9 cellular contexts compared by ENCODE assay signal in genomic region chr15:80660114-80660513, GRCh38. TPM values are rescaled to one million over a fixed set of nuclear protein-coding genes. Genes with fewer than 3 reads are reported as not detected.
DNase-seq lines count a peak whose midpoint lies in the region; ATAC-seq and TF ChIP-seq lines count a peak whose summit lies in the region.
"Had no signal": no experiment of that assay in that cellular context is flagged by ENCODE, and none has a peak within 500 bp of the region (broad histone marks: within the 10 kb centered on the region; RNA-seq: fewer than 3 reads in every experiment).

No MANE protein-coding gene starts in this region.

- peaks cover 11% of the 10 kb centered on the region for H3K27me3 Mint-ChIP-seq in osteocyte (ENCODE audit: unreplicated experiment)
- H3K27me3 Mint-ChIP-seq in activated T-cell treated with anti-CD3 and anti-CD28 coated beads, Interleukin-2, amount 50 U/mL, for 4 hours (ENCODE audit: low read depth): peaks cover 12% of the 10 kb centered on the region
- H3K27me3 Mint-ChIP-seq in activated naive CD8-positive, alpha-beta T cell treated with anti-CD3 and anti-CD28 coated beads for 36 hours: peaks cover 25% of the 10 kb centered on the region

- H3K9me3 Mint-ChIP-seq in osteocyte (ENCODE audit: unreplicated experiment): no peaks in the 10 kb centered on the region
- H3K9me3 Mint-ChIP-seq in activated T-cell treated with anti-CD3 and anti-CD28 coated beads, Interleukin-2, amount 50 U/mL, for 4 hours: no peaks in the 10 kb centered on the region
- peaks cover 5% of the 10 kb centered on the region for H3K9me3 Mint-ChIP-seq in activated naive CD8-positive, alpha-beta T cell treated with anti-CD3 and anti-CD28 coated beads for 36 hours

- H3K4me1 Mint-ChIP-seq in osteocyte (ENCODE audit: unreplicated experiment): no peaks in the 10 kb centered on the region
- no peaks in the 10 kb centered on the region for H3K4me1 Mint-ChIP-seq in activated T-cell treated with anti-CD3 and anti-CD28 coated beads, Interleukin-2, amount 50 U/mL, for 4 hours (ENCODE audit: low read depth)
- no peaks in the 10 kb centered on the region for H3K4me1 Mint-ChIP-seq in activated naive CD8-positive, alpha-beta T cell treated with anti-CD3 and anti-CD28 coated beads for 36 hours

- DNase-seq in EL: peak; percentile 34
- peak; percentile 52 for DNase-seq in NCI-H748 (lab: John Stamatoyannopoulos, UW; ENCODE audit: unreplicated experiment)
- peak; percentile 8 for DNase-seq in fibroblast of gingiva (ENCODE audit: low read depth)
- DNase-seq in osteocyte (ENCODE audit: extremely low spot score, unreplicated experiment): no peak
- DNase-seq in activated T-cell treated with anti-CD3 and anti-CD28 coated beads, Interleukin-2, amount 50 U/mL, for 4 hours: no peak
- DNase-seq in T1000 (lab: John Stamatoyannopoulos, UW): no peak
- DNase-seq in activated CD4-positive, CD25-positive, alpha-beta regulatory T cell (lab: John Stamatoyannopoulos, UW): no peak
- DNase-seq in activated naive CD8-positive, alpha-beta T cell treated with anti-CD3 and anti-CD28 coated beads for 36 hours: no peak
- DNase-seq: stimulated activated CD4-positive, alpha-beta T cell treated with anti-CD3 and anti-CD28 coated beads, Interleukin-15, amount 100 ng/mL, for 24 hours had no signal

- no peaks in the 10 kb centered on the region for H3K36me3 Mint-ChIP-seq in osteocyte (ENCODE audit: unreplicated experiment)
- no peaks in the 10 kb centered on the region for H3K36me3 Mint-ChIP-seq in activated T-cell treated with anti-CD3 and anti-CD28 coated beads, Interleukin-2, amount 50 U/mL, for 4 hours (ENCODE audit: insufficient read depth)
- no peaks in the 10 kb centered on the region for H3K36me3 Mint-ChIP-seq in activated naive CD8-positive, alpha-beta T cell treated with anti-CD3 and anti-CD28 coated beads for 36 hours

- peak; percentile 57 for TF ChIP-seq CTCF in osteocyte (IDR thresholded peaks at IDR 0.05)

- no peak for ATAC-seq in activated T-cell treated with anti-CD3 and anti-CD28 coated beads, Interleukin-2, amount 50 U/mL, for 4 hours

- no peak overlapping the region for H3K4me3 Mint-ChIP-seq in osteocyte (ENCODE audit: unreplicated experiment)
- no peak overlapping the region for H3K4me3 Mint-ChIP-seq in activated T-cell treated with anti-CD3 and anti-CD28 coated beads, Interleukin-2, amount 50 U/mL, for 4 hours
- H3K4me3 Mint-ChIP-seq in activated naive CD8-positive, alpha-beta T cell treated with anti-CD3 and anti-CD28 coated beads for 36 hours: no peak overlapping the region

- no peak overlapping the region for H3K27ac Mint-ChIP-seq in osteocyte (ENCODE audit: unreplicated experiment)
- no peak overlapping the region for H3K27ac Mint-ChIP-seq in activated naive CD8-positive, alpha-beta T cell treated with anti-CD3 and anti-CD28 coated beads for 36 hours

RNA-seq across cellular contexts. Expression of gene ABHD17C, which starts 35.0 kb away (rescaled TPM):
- total RNA-seq in osteocyte: 14.4 and 17.7 TPM in 2 replicates
- 1 to 10 TPM; 5.3 to 7.2 (median 5.8) TPM for total RNA-seq in activated T-cell treated with anti-CD3 and anti-CD28 coated beads, Interleukin-2, amount 50 U/mL, for 4 hours
- total RNA-seq in activated naive CD8-positive, alpha-beta T cell treated with anti-CD3 and anti-CD28 coated beads for 36 hours: 1 to 10 TPM; 6.0 to 6.9 TPM

Comparison
In these comparisons a context has a peak if more than half of its experiments do, and no peak if none do; other contexts are left out.
1. DNase-seq: peak in EL (single experiment), NCI-H748 (single experiment) and fibroblast of gingiva (single experiment); none in osteocyte (single experiment), activated T-cell treated with anti-CD3 and anti-CD28 coated beads, Interleukin-2, amount 50 U/mL, for 4 hours (single experiment), T1000 (single experiment), activated CD4-positive, CD25-positive, alpha-beta regulatory T cell (0 of 4) and activated naive CD8-positive, alpha-beta T cell treated with anti-CD3 and anti-CD28 coated beads for 36 hours (single experiment).